ENCODE assay signal across 4 cellular contexts in the genomic region with DNA sequence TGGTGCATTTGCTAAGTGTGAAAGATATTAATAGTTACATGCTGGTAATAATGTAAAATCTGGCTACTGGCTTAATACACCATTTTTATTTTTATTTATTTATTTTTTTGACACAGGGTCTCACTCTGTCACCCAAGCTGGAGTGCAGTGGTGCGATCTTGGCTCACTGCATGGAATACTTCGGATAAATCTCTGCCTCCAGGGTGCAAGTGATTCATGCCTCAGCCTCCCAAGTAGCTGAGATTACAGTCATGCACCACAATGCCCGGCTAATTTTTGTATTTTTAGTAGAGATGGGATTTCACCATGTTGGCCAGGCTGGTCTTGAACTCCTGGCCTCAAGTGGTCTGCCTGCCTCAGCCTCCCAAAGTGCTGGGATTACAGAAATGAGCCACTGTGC. TPM values are rescaled to one million over a fixed set of nuclear protein-coding genes. Genes with fewer than 3 reads are reported as not detected.
"Had no signal": no experiment of that assay in that cellular context is flagged by ENCODE, and none has a peak within 500 bp of the region (broad histone marks: within the 10 kb centered on the region; RNA-seq: fewer than 3 reads in every experiment).

No MANE protein-coding gene starts in this region.

RNA-seq across cellular contexts. Expression of gene TIMD4, which starts 4.4 kb away (rescaled TPM):
- total RNA-seq: LHCN-M2, M059J, MCF 10A, NCI-H460 had no signal
